ENCODE assay signal across 21 cellular contexts in genomic region chr1:173639102-173639501, GRCh38. TPM values are rescaled to one million over a fixed set of nuclear protein-coding genes. Genes with fewer than 3 reads are reported as not detected.
A peak's percentile ranks its signal among the peaks of the same experiment; 100 is the strongest.
DNase-seq lines count a peak whose midpoint lies in the region; ATAC-seq, FAIRE-seq and TF ChIP-seq lines count a peak whose summit lies in the region.
"Had no signal": no experiment of that assay in that cellular context is flagged by ENCODE, and none has a peak within 500 bp of the region (broad histone marks: within the 10 kb centered on the region; RNA-seq: fewer than 3 reads in every experiment).

No MANE protein-coding gene starts in this region.

- TF ChIP-seq EP300 in HepG2 (IDR thresholded peaks at IDR 0.05; ENCODE audit: low read depth in 2 of 2, low read length in 2 of 2): no peak
- no peak for TF ChIP-seq EP300 in HepG2 (CRISPR knock-in tag; IDR thresholded peaks at IDR 0.05; ENCODE audit: borderline replicate concordance)

- 3% methylated on average over 2 of the region's 2 CpGs for WGBS in HepG2 (ENCODE audit: low lambda C conversion rate)
- whole genome bisulfite sequencing in right lobe of liver (ENCODE audit: insufficient coverage, low coverage, low lambda C conversion rate, missing lambda C conversion rate): 34% methylated on average over 2 of the region's 2 CpGs
- 82 to 90% methylated on average over 2 of the region's 2 CpGs for whole genome bisulfite sequencing in endodermal cell (ENCODE audit: insufficient coverage in 1 of 2, insufficient read length in 1 of 2), 2 experiments

- H3K27me3 ChIP-seq in HepG2 (ENCODE audit: control insufficient read depth in 1 of 2, insufficient read depth in 2 of 2, low read length in 2 of 2): no peaks in the 10 kb centered on the region
- no peaks in the 10 kb centered on the region for H3K27me3 ChIP-seq in right lobe of liver
- no peaks in the 10 kb centered on the region for H3K27me3 ChIP-seq in endodermal cell (ENCODE audit: control insufficient read depth, insufficient read depth, low read length, poor library complexity, severe bottlenecking)
- no peaks in the 10 kb centered on the region for H3K27me3 ChIP-seq in neural progenitor cell
- H3K27me3 ChIP-seq: BE2C had no signal

- DNase-seq in HepG2 (ENCODE audit: low spot score): no peak
- no peak for DNase-seq in right lobe of liver
- no peak for DNase-seq in endodermal cell
- DNase-seq in neural progenitor cell (ENCODE audit: low spot score): no peak
- DNase-seq in occipital lobe (lab: John Stamatoyannopoulos, UW): no peak
- DNase-seq in hypothalamus (lab: John Stamatoyannopoulos, UW): no peak
- DNase-seq: BE2C; Caco-2; CD4-positive, CD25-positive, alpha-beta regulatory T cell; GDM1; NCI-H1105 treated with DMSO at 0.1 percent for 48 hours; NCI-H1694; NCI-H510A; NCI-H748 treated with DMSO at 0.1 percent for 48 hours; NK-92 treated with Interleukin-12 subunit alpha and Interleukin-12 subunit beta, amount 100 ng/mL, for 24 hours; SHP77 treated with DMSO at 0.1 percent for 48 hours had no signal

- ATAC-seq in HepG2 (no peak), right lobe of liver (no peak), GM21528 (IDR thresholded peaks at IDR 0.05; ENCODE audit: low FRiP score, unreplicated experiment) (no peak), HG03439 (IDR thresholded peaks at IDR 0.05; ENCODE audit: unreplicated experiment) (no peak)
- ATAC-seq: HCT116 had no signal

- H3K4me3 ChIP-seq in HepG2 (replicated peaks in 1 of 3; ENCODE audit: insufficient read depth in 1 of 3, low read depth in 2 of 3, low read length in 3 of 3) (no peak overlapping the region), right lobe of liver (no peak overlapping the region), endodermal cell (ENCODE audit: low read length) (peak overlapping the region; percentile 56), neural progenitor cell (peak overlapping the region; percentile 57)

- no peak for TF ChIP-seq RAD21 in HepG2 (CRISPR knock-in tag; IDR thresholded peaks at IDR 0.05)

- H3K4me1 Mint-ChIP-seq in endodermal cell: peaks cover 6% of the 10 kb centered on the region
- H3K4me1 Mint-ChIP-seq in neural progenitor cell: no peaks in the 10 kb centered on the region
- H3K4me1 Mint-ChIP-seq: CD4-positive, CD25-positive, alpha-beta regulatory T cell had no signal

- no peaks in the 10 kb centered on the region for H3K27me3 Mint-ChIP-seq in endodermal cell (ENCODE audit: insufficient read depth)
- peaks cover 2% of the 10 kb centered on the region for H3K27me3 Mint-ChIP-seq in neural progenitor cell (ENCODE audit: insufficient read depth, low read depth)

- TF ChIP-seq POLR2A in HepG2 (IDR thresholded peaks at IDR 0.05; ENCODE audit: insufficient read depth in 1 of 2, low read depth in 2 of 2, low read length in 2 of 2): no peak
- no peak for TF ChIP-seq POLR2A in right lobe of liver (IDR thresholded peaks at IDR 0.05)

- in situ Hi-C loops in HepG2 (cut with HindIII; ENCODE audit: extremely low pct_ligation_motif_present, low pct_unique_long_range_greater_than_20kb): no loop called here

- H3K4me2 ChIP-seq in HepG2 (ENCODE audit: low read depth, low read length) (no peak overlapping the region), neural progenitor cell (peak overlapping the region; percentile 79)

- no peak overlapping the region for H3K27ac ChIP-seq in HepG2 (ENCODE audit: extremely low read length, insufficient read depth, low read length)
- H3K27ac ChIP-seq in right lobe of liver: no peak overlapping the region
- no peak overlapping the region for H3K27ac ChIP-seq in endodermal cell (ENCODE audit: low read depth, low read length)
- peak overlapping the region; percentile 100 for H3K27ac ChIP-seq in neural progenitor cell

- POLR2A ChIA-PET in HepG2 (lab: Yijun Ruan, JAX): no interaction called here

- H3K4me1 ChIP-seq in HepG2 (ENCODE audit: insufficient read depth, low read length): peaks cover 13% of the 10 kb centered on the region
- H3K4me1 ChIP-seq in right lobe of liver: no peaks in the 10 kb centered on the region
- H3K4me1 ChIP-seq in endodermal cell (ENCODE audit: control insufficient read depth, insufficient read depth, low read length): no peaks in the 10 kb centered on the region
- peaks cover 29% of the 10 kb centered on the region for H3K4me1 ChIP-seq in neural progenitor cell
- H3K4me1 ChIP-seq: BE2C, Caco-2 had no signal

- H4K20me1 ChIP-seq in HepG2 (ENCODE audit: insufficient read depth, low read length) (no peaks in the 10 kb centered on the region), neural progenitor cell (ENCODE audit: low read depth) (no peaks in the 10 kb centered on the region)

- no TSS peak for BruUV-seq in HepG2 (replicated peaks; lab: Mats Ljungman, UMichigan)

- intact Hi-C loops in HepG2 (cut with micrococcal nuclease; ENCODE audit: unreplicated experiment) (no loop called here), right lobe of liver (cut with DNase I) (no loop called here)

- H3K9me3 ChIP-seq in HepG2 (ENCODE audit: low read length) (peaks cover 9% of the 10 kb centered on the region; the same call in 1 of the 2 replicates), right lobe of liver (no peaks in the 10 kb centered on the region), endodermal cell (ENCODE audit: control insufficient read depth, low read length) (peaks cover 27% of the 10 kb centered on the region), neural progenitor cell (ENCODE audit: low read depth) (no peaks in the 10 kb centered on the region)
- H3K9me3 ChIP-seq: BE2C had no signal

- no peak overlapping the region for H2AFZ ChIP-seq in HepG2 (ENCODE audit: low read length)
- H2AFZ ChIP-seq in neural progenitor cell (replicated peaks): no peak overlapping the region

- H3K9ac ChIP-seq in HepG2 (ENCODE audit: insufficient read depth, low read depth, low read length): no peak overlapping the region
- no peak overlapping the region for H3K9ac ChIP-seq in endodermal cell (ENCODE audit: extremely low read depth, low read length, poor library complexity, severe bottlenecking)
- H3K9ac ChIP-seq in neural progenitor cell: peak overlapping the region; percentile 89

- no peaks in the 10 kb centered on the region for H3K36me3 ChIP-seq in HepG2 (replicated peaks in 1 of 2; ENCODE audit: control insufficient read depth in 1 of 2, insufficient read depth in 2 of 2, low read length in 2 of 2)
- H3K36me3 ChIP-seq in right lobe of liver: no peaks in the 10 kb centered on the region
- H3K36me3 ChIP-seq in endodermal cell (ENCODE audit: control insufficient read depth, insufficient read depth, low read length): no peaks in the 10 kb centered on the region
- H3K36me3 ChIP-seq in neural progenitor cell: peaks cover 8% of the 10 kb centered on the region
- H3K36me3 ChIP-seq: BE2C had no signal

- no peak for FAIRE-seq in HepG2 (lab: Jason Lieb, UNC)
- FAIRE-seq: A204.1 had no signal

- no peaks in the 10 kb centered on the region for H3K79me2 ChIP-seq in HepG2 (ENCODE audit: insufficient read depth, low read length)
- peaks cover 60% of the 10 kb centered on the region for H3K79me2 ChIP-seq in neural progenitor cell (ENCODE audit: low read depth)

- peaks cover 44% of the 10 kb centered on the region for H3F3A ChIP-seq in neural progenitor cell (ENCODE audit: low read depth)

- H3K9me3 Mint-ChIP-seq in endodermal cell: peaks cover 27% of the 10 kb centered on the region
- peaks cover 4% of the 10 kb centered on the region for H3K9me3 Mint-ChIP-seq in neural progenitor cell

- H3K4me3 Mint-ChIP-seq in endodermal cell (peak overlapping the region; percentile 9), neural progenitor cell (no peak overlapping the region)
- H3K4me3 Mint-ChIP-seq: CD4-positive, CD25-positive, alpha-beta regulatory T cell had no signal

- H3K27ac Mint-ChIP-seq in endodermal cell (no peak overlapping the region), neural progenitor cell (no peak overlapping the region)

- TF ChIP-seq CTCF in HepG2 (CRISPR knock-in tag; IDR thresholded peaks at IDR 0.05) (no peak), right lobe of liver (IDR thresholded peaks at IDR 0.05) (no peak), endodermal cell (conservative IDR thresholded peaks at IDR 0.05) (no peak), neural progenitor cell (IDR thresholded peaks at IDR 0.05) (no peak)

- H3K36me3 Mint-ChIP-seq in endodermal cell (ENCODE audit: low read depth) (peaks cover 8% of the 10 kb centered on the region), neural progenitor cell (no peaks in the 10 kb centered on the region)
- H3K36me3 Mint-ChIP-seq: CD4-positive, CD25-positive, alpha-beta regulatory T cell had no signal

- CTCF ChIA-PET in HepG2 (lab: Yijun Ruan, JAX; ENCODE audit: low intra/inter-chr PET ratio, low total read pairs): no interaction called here

RNA-seq across cellular contexts. Expression of gene TEX50, which starts 4.0 kb away (rescaled TPM):
- total RNA-seq in HepG2 (2016; rRNA removed; fragmentation: Illumina TruSeq; extraction: Trizol): not detected in 2 replicates
- not detected in 2 replicates for total RNA-seq in HepG2 (2016; cell fraction: cytosol; rRNA removed; fragmentation: Illumina TruSeq; extraction: Trizol; ENCODE audit: low read depth)
- not detected in 2 replicates for total RNA-seq in HepG2 (2016; cell fraction: insoluble cytoplasmic fraction; rRNA removed; fragmentation: Illumina TruSeq; extraction: Trizol)
- not detected in 2 replicates for total RNA-seq in HepG2 (2016; cell fraction: membrane; rRNA removed; fragmentation: Illumina TruSeq; extraction: Trizol)
- total RNA-seq in HepG2 (2016; cell fraction: nucleus; rRNA removed; fragmentation: Illumina TruSeq; extraction: Trizol): not detected in 2 replicates
- polyA plus RNA-seq in HepG2 (2011; rRNA removed): not detected in 2 replicates
- polyA plus RNA-seq in HepG2 (2011; cell fraction: cytosol; rRNA removed): not detected in 2 replicates
- not detected in 2 replicates for polyA plus RNA-seq in HepG2 (2011; cell fraction: nucleus; rRNA removed)
- polyA plus RNA-seq in HepG2 (2012): not detected in 2 replicates
- polyA plus RNA-seq in HepG2 (2016; cell fraction: cytosol; fragmentation: Illumina TruSeq; extraction: Trizol; ENCODE audit: low read depth): not detected in 2 replicates
- polyA plus RNA-seq in HepG2 (2016; cell fraction: insoluble cytoplasmic fraction; fragmentation: Illumina TruSeq; extraction: Trizol; ENCODE audit: low read depth): not detected in 2 replicates
- polyA plus RNA-seq in HepG2 (2016; cell fraction: membrane; fragmentation: Illumina TruSeq; extraction: Trizol; ENCODE audit: low read depth): not detected in 2 replicates
- polyA plus RNA-seq in HepG2 (2016; cell fraction: nucleus; fragmentation: Illumina TruSeq; extraction: Trizol; ENCODE audit: insufficient read depth, low read depth): not detected in 2 replicates
- not detected in 2 replicates for polyA minus RNA-seq in HepG2 (2011; rRNA and poly(A)+ RNA removed; ENCODE audit: low replicate concordance)
- polyA minus RNA-seq in HepG2 (2011; cell fraction: cytosol; rRNA and poly(A)+ RNA removed): not detected in 2 replicates
- polyA minus RNA-seq in HepG2 (2011; cell fraction: nucleus; rRNA and poly(A)+ RNA removed): not detected in 2 replicates
- total RNA-seq in right lobe of liver: not detected
- total RNA-seq in endodermal cell: not detected
- not detected for polyA plus RNA-seq in endodermal cell (2013, experiment 1 of 2)
- not detected for polyA plus RNA-seq in endodermal cell (2013, experiment 2 of 2)
- not detected in 2 replicates for total RNA-seq in neural progenitor cell (ENCODE audit: low replicate concordance)
- not detected for total RNA-seq in occipital lobe
- total RNA-seq: Caco-2; CD4-positive, CD25-positive, alpha-beta regulatory T cell; Daoy had no signal
- polyA plus RNA-seq: CD4-positive, CD25-positive, alpha-beta regulatory T cell had no signal

RNA-seq across cellular contexts. Expression of gene ANKRD45, which starts 30.5 kb away (rescaled TPM):
- not detected in 2 replicates for total RNA-seq in HepG2 (2016; rRNA removed; fragmentation: Illumina TruSeq; extraction: Trizol)
- total RNA-seq in HepG2 (2016; cell fraction: cytosol; rRNA removed; fragmentation: Illumina TruSeq; extraction: Trizol; ENCODE audit: low read depth): not detected in 2 replicates
- not detected in 2 replicates for total RNA-seq in HepG2 (2016; cell fraction: insoluble cytoplasmic fraction; rRNA removed; fragmentation: Illumina TruSeq; extraction: Trizol)
- not detected in 2 replicates for total RNA-seq in HepG2 (2016; cell fraction: membrane; rRNA removed; fragmentation: Illumina TruSeq; extraction: Trizol)
- total RNA-seq in HepG2 (2016; cell fraction: nucleus; rRNA removed; fragmentation: Illumina TruSeq; extraction: Trizol): not detected in 2 replicates
- polyA plus RNA-seq in HepG2 (2011; rRNA removed): not detected in 2 replicates
- polyA plus RNA-seq in HepG2 (2011; cell fraction: cytosol; rRNA removed): not detected in 2 replicates
- polyA plus RNA-seq in HepG2 (2011; cell fraction: nucleus; rRNA removed): not detected in 2 replicates
- not detected in 2 replicates for polyA plus RNA-seq in HepG2 (2012)
- polyA plus RNA-seq in HepG2 (2016; cell fraction: cytosol; fragmentation: Illumina TruSeq; extraction: Trizol; ENCODE audit: low read depth): not detected in 2 replicates
- polyA plus RNA-seq in HepG2 (2016; cell fraction: insoluble cytoplasmic fraction; fragmentation: Illumina TruSeq; extraction: Trizol; ENCODE audit: low read depth): not detected in 2 replicates
- polyA plus RNA-seq in HepG2 (2016; cell fraction: membrane; fragmentation: Illumina TruSeq; extraction: Trizol; ENCODE audit: low read depth): not detected in 2 replicates
- polyA plus RNA-seq in HepG2 (2016; cell fraction: nucleus; fragmentation: Illumina TruSeq; extraction: Trizol; ENCODE audit: insufficient read depth, low read depth): not detected in 2 replicates
- not detected in 2 replicates for polyA minus RNA-seq in HepG2 (2011; rRNA and poly(A)+ RNA removed; ENCODE audit: low replicate concordance)
- not detected in 2 replicates for polyA minus RNA-seq in HepG2 (2011; cell fraction: cytosol; rRNA and poly(A)+ RNA removed)
- not detected in 2 replicates for polyA minus RNA-seq in HepG2 (2011; cell fraction: nucleus; rRNA and poly(A)+ RNA removed)
- total RNA-seq in right lobe of liver: under 1 TPM in 1 of 6 experiments, not detected in 5; 0.15 TPM
- 1 to 10 TPM; 1.5 to 1.9 TPM for total RNA-seq in endodermal cell
- 3.5 TPM for polyA plus RNA-seq in endodermal cell (2013, experiment 1 of 2)
- 3.3 TPM for polyA plus RNA-seq in endodermal cell (2013, experiment 2 of 2)
- total RNA-seq in neural progenitor cell (ENCODE audit: low replicate concordance): 1.5 and 2.3 TPM in 2 replicates
- 26.2 TPM for total RNA-seq in occipital lobe
- total RNA-seq: Caco-2; CD4-positive, CD25-positive, alpha-beta regulatory T cell had no signal
- polyA plus RNA-seq: CD4-positive, CD25-positive, alpha-beta regulatory T cell had no signal

RNA-seq across cellular contexts. Expression of gene SLC9C2, which starts 36.2 kb away (rescaled TPM):
- total RNA-seq in HepG2 (2016; rRNA removed; fragmentation: Illumina TruSeq; extraction: Trizol) (not detected in 2 replicates), right lobe of liver (not detected), endodermal cell (not detected), neural progenitor cell (ENCODE audit: low replicate concordance) (not detected in 2 replicates), occipital lobe (8.3 TPM)
- not detected in 2 replicates for total RNA-seq in HepG2 (2016; cell fraction: cytosol; rRNA removed; fragmentation: Illumina TruSeq; extraction: Trizol; ENCODE audit: low read depth)
- not detected in 2 replicates for total RNA-seq in HepG2 (2016; cell fraction: insoluble cytoplasmic fraction; rRNA removed; fragmentation: Illumina TruSeq; extraction: Trizol)
- not detected in 2 replicates for total RNA-seq in HepG2 (2016; cell fraction: membrane; rRNA removed; fragmentation: Illumina TruSeq; extraction: Trizol)
- total RNA-seq in HepG2 (2016; cell fraction: nucleus; rRNA removed; fragmentation: Illumina TruSeq; extraction: Trizol): not detected in 2 replicates
- 0.03 TPM in 1 of 2 replicates, not detected in the other for polyA plus RNA-seq in HepG2 (2011; rRNA removed)
- not detected in 2 replicates for polyA plus RNA-seq in HepG2 (2011; cell fraction: cytosol; rRNA removed)
- polyA plus RNA-seq in HepG2 (2011; cell fraction: nucleus; rRNA removed): not detected in 2 replicates
- polyA plus RNA-seq in HepG2 (2012): not detected in 2 replicates
- not detected in 2 replicates for polyA plus RNA-seq in HepG2 (2016; cell fraction: cytosol; fragmentation: Illumina TruSeq; extraction: Trizol; ENCODE audit: low read depth)
- not detected in 2 replicates for polyA plus RNA-seq in HepG2 (2016; cell fraction: insoluble cytoplasmic fraction; fragmentation: Illumina TruSeq; extraction: Trizol; ENCODE audit: low read depth)
- polyA plus RNA-seq in HepG2 (2016; cell fraction: membrane; fragmentation: Illumina TruSeq; extraction: Trizol; ENCODE audit: low read depth): not detected in 2 replicates
- polyA plus RNA-seq in HepG2 (2016; cell fraction: nucleus; fragmentation: Illumina TruSeq; extraction: Trizol; ENCODE audit: insufficient read depth, low read depth): not detected in 2 replicates
- polyA minus RNA-seq in HepG2 (2011; rRNA and poly(A)+ RNA removed; ENCODE audit: low replicate concordance): not detected in 2 replicates
- not detected in 2 replicates for polyA minus RNA-seq in HepG2 (2011; cell fraction: cytosol; rRNA and poly(A)+ RNA removed)
- not detected in 2 replicates for polyA minus RNA-seq in HepG2 (2011; cell fraction: nucleus; rRNA and poly(A)+ RNA removed)
- polyA plus RNA-seq in endodermal cell (2013, experiment 1 of 2): not detected
- polyA plus RNA-seq in endodermal cell (2013, experiment 2 of 2): not detected
- total RNA-seq: Caco-2; CD4-positive, CD25-positive, alpha-beta regulatory T cell; Daoy had no signal
- polyA plus RNA-seq: CD4-positive, CD25-positive, alpha-beta regulatory T cell had no signal

Comparison
In these comparisons a context has a peak if more than half of its experiments do, and no peak if none do; other contexts are left out.
1. H3K4me3 ChIP-seq: peak in endodermal cell (single experiment) and neural progenitor cell (single experiment); none in HepG2 (0 of 3) and right lobe of liver (0 of 3).